ENCODE assay signal across 1 cellular context in the genomic region with DNA sequence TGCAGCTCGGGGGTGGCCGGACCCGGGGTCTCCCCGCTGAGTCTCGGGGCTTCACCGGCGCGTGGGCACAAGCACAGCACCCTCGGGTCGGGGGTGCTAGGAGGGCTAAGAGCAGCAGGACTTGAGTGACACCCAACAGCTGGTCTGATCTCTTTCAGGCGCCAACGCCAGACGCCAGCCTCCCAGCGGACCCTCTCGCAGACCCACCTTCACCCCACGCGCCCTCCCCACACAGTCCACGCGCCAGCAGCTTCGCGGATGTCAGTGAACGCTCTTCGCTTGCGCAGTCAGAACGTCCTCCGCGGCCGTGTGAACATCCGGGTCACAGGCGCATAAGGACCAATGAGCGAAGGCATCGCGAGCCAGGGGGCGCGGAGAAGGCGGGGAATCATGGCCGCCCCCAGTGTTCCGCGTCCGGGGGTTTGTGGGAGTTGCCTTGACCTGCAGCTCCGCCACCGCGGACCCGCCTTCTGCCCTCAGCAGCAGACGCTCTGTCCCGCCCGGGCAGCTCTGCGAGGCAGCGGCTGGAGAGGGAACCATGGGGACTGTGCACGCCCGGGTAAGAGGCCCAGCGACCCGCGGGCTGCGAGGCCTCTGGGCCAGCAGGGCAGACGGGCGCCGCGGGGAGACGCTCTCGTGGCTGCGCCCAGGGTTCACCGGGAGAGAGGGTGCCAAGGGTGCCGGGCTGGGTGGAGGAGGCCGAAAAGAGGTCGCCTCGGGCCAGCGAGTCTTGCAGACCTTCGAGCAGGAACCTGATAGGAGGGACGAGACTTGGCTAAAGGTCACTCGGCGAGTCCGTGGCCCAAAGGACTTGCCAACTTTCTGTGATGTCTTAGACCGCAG.
TF ChIP-seq lines count a peak whose summit lies in the region.

SAMM50 (plus strand) TSS at position 403 of the 843 bp plus-strand sequence; CDS start at position 539, 136 bp downstream.

TF ChIP-seq in HEK293, 187 proteins besides CTCF, POLR2A, EP300 and RAD21 (continued from another document):
- TF ChIP-seq, protein P1, sequence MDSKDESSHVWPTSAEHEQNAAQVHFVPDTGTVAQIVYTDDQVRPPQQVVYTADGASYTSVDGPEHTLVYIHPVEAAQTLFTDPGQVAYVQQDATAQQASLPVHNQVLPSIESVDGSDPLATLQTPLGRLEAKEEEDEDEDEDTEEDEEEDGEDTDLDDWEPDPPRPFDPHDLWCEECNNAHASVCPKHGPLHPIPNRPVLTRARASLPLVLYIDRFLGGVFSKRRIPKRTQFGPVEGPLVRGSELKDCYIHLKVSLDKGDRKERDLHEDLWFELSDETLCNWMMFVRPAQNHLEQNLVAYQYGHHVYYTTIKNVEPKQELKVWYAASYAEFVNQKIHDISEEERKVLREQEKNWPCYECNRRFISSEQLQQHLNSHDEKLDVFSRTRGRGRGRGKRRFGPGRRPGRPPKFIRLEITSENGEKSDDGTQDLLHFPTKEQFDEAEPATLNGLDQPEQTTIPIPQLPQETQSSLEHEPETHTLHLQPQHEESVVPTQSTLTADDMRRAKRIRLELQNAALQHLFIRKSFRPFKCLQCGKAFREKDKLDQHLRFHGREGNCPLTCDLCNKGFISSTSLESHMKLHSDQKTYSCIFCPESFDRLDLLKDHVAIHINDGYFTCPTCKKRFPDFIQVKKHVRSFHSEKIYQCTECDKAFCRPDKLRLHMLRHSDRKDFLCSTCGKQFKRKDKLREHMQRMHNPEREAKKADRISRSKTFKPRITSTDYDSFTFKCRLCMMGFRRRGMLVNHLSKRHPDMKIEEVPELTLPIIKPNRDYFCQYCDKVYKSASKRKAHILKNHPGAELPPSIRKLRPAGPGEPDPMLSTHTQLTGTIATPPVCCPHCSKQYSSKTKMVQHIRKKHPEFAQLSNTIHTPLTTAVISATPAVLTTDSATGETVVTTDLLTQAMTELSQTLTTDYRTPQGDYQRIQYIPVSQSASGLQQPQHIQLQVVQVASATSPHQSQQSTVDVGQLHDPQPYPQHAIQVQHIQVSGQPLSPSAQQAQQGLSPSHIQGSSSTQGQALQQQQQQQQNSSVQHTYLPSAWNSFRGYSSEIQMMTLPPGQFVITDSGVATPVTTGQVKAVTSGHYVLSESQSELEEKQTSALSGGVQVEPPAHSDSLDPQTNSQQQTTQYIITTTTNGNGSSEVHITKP (tag by site-specific recombination; IDR thresholded peaks at IDR 0.05): peak; percentile 73
- TF ChIP-seq ZFP37 (tag by site-specific recombination; IDR thresholded peaks at IDR 0.05): no peak; the same call in 1 of the 2 replicates
- no peak for TF ChIP-seq ZNF140 (tag by site-specific recombination; IDR thresholded peaks at IDR 0.05)
- peak; percentile 79 for TF ChIP-seq KLF8 (tag by site-specific recombination; IDR thresholded peaks at IDR 0.05)
